ENCODE assay signal across 18 cellular contexts in genomic region chr4:8524595-8525382, GRCh38. TPM values are rescaled to one million over a fixed set of nuclear protein-coding genes. Genes with fewer than 3 reads are reported as not detected.
"Had no signal": no experiment of that assay in that cellular context is flagged by ENCODE, and none has a peak within 500 bp of the region (broad histone marks: within the 10 kb centered on the region; RNA-seq: fewer than 3 reads in every experiment).

No MANE protein-coding gene starts in this region.

- H3K79me2 ChIP-seq: hepatocyte had no signal

- DNase-seq: activated CD4-positive, alpha-beta T cell treated with anti-CD3 and anti-CD28 coated beads, Interleukin-2, amount 50 U/mL, for 4 hours; activated effector memory CD4-positive, alpha-beta T cell treated with Interleukin-2 at 50 U/mL for 16 hours; activated T-cell treated with anti-CD3 and anti-CD28 coated beads, Interleukin-2, amount 50 U/mL, for 24 hours; amniotic stem cell; body of pancreas; central memory CD4-positive, alpha-beta T cell; cortex of kidney; effector memory CD4-positive, alpha-beta T cell; naive thymus-derived CD4-positive, alpha-beta T cell; right cardiac atrium; stimulated activated CD4-positive, alpha-beta T cell treated with anti-CD3 and anti-CD28 coated beads, Interleukin-12 subunit alpha, Interleukin-12 subunit beta, amount 100 ng/mL, for 4 hours; stimulated activated naive CD4-positive, alpha-beta T cell treated with Interleukin-2 at 50 U/mL for 16 hours; T-helper 2 cell had no signal

- H3K27me3 ChIP-seq: body of pancreas, hepatocyte, suprapubic skin had no signal

- H3K36me3 ChIP-seq: suprapubic skin had no signal

- H3K4me2 ChIP-seq: hepatocyte had no signal

- H3K9me3 ChIP-seq: body of pancreas, suprapubic skin had no signal

- H3K4me1 ChIP-seq: body of pancreas, suprapubic skin had no signal

- ATAC-seq: activated CD4-positive, CD25-positive, alpha-beta regulatory T cell treated with anti-CD3 and anti-CD28 coated beads, Interleukin-2, amount 50 U/mL, for 24 hours; body of pancreas; naive thymus-derived CD4-positive, alpha-beta T cell; right cardiac atrium had no signal

- H3K27ac ChIP-seq: body of pancreas, epithelial cell of prostate, hepatocyte, suprapubic skin had no signal

- H2AFZ ChIP-seq: hepatocyte had no signal

- H3K4me3 ChIP-seq: body of pancreas, hepatocyte, suprapubic skin had no signal

RNA-seq across cellular contexts. Expression of gene GPR78, which starts 55.4 kb away (rescaled TPM):
- total RNA-seq: body of pancreas; liver; naive thymus-derived CD4-positive, alpha-beta T cell; suprapubic skin had no signal
- polyA plus RNA-seq: liver; naive thymus-derived CD4-positive, alpha-beta T cell had no signal
